ENCODE assay signal across 7 cellular contexts in genomic region chr5:2705861-2706260, GRCh38. TPM values are rescaled to one million over a fixed set of nuclear protein-coding genes. Genes with fewer than 3 reads are reported as not detected.
"Had no signal": no experiment of that assay in that cellular context is flagged by ENCODE, and none has a peak within 500 bp of the region (broad histone marks: within the 10 kb centered on the region; RNA-seq: fewer than 3 reads in every experiment).

No MANE protein-coding gene starts in this region.

- DNase-seq: GM23248, GOT3, H9, HCEC 1CT had no signal

- H3K4me3 ChIP-seq: GM23248 had no signal

- H3K9ac ChIP-seq: GM23248 had no signal

- H3K27ac ChIP-seq: GM23248 had no signal

- H2AFZ ChIP-seq: GM23248 had no signal

- FAIRE-seq: H54, HepG2 had no signal

RNA-seq across cellular contexts. Expression of gene IRX2, which starts 45.6 kb away (rescaled TPM):
- polyA plus RNA-seq: HepG2, IgD-negative memory B cell had no signal
